Comparison of ENCODE assay signal across 12 cellular contexts in genomic region chr4:38873290-38873949, GRCh38. TPM values are rescaled to one million over a fixed set of nuclear protein-coding genes. Genes with fewer than 3 reads are reported as not detected.
DNase-seq lines count a peak whose midpoint lies in the region; ATAC-seq, FAIRE-seq and TF ChIP-seq lines count a peak whose summit lies in the region.
"Had no signal": no experiment of that assay in that cellular context is flagged by ENCODE, and none has a peak within 500 bp of the region (broad histone marks: within the 10 kb centered on the region; RNA-seq: fewer than 3 reads in every experiment).

No MANE protein-coding gene starts in this region.

- H4K20me1 ChIP-seq in GM12878 (ENCODE audit: control insufficient read depth, insufficient read depth): no peaks in the 10 kb centered on the region

- no peak overlapping the region for H2AFZ ChIP-seq in GM12878 (ENCODE audit: control insufficient read depth, low read depth, low read length)

- H3K27ac ChIP-seq in GM12878 (ENCODE audit: control insufficient read depth, insufficient read depth): no peak overlapping the region

- TF ChIP-seq CTCF in BE2C (IDR thresholded peaks at IDR 0.05; ENCODE audit: low read depth, low read length) (peak; percentile 28), LNCaP clone FGC (IDR thresholded peaks at IDR 0.05; ENCODE audit: control insufficient read depth, extremely low read depth, insufficient read depth) (no peak), GM12878 (IDR thresholded peaks at IDR 0.05 in 2 of 3, conservative IDR thresholded peaks at IDR 0.05 in 1 of 3; ENCODE audit: control insufficient read depth in 2 of 3, extremely low read depth in 1 of 3, insufficient read depth in 1 of 3, low read depth in 3 of 3, low read length in 3 of 3) (no peak), nephron progenitor cell (IDR thresholded peaks at IDR 0.05) (no peak)

- TF ChIP-seq RAD21 in GM12878 (IDR thresholded peaks at IDR 0.05; ENCODE audit: insufficient read depth, low read depth, low read length): peak; percentile 18; the same call in 1 of the 2 replicates

- no peak for FAIRE-seq in GM12878 (lab: Jason Lieb, UNC)
- FAIRE-seq: endothelial cell of umbilical vein had no signal

- H3K36me3 Mint-ChIP-seq in nephron progenitor cell (ENCODE audit: low read depth): peaks cover 46% of the 10 kb centered on the region
- H3K36me3 Mint-ChIP-seq in activated CD4-positive, alpha-beta T cell treated with anti-CD3 and anti-CD28 coated beads, Interleukin-2, amount 10 ng/mL, durations not matched to agents 24 days and 14 days (ENCODE audit: low read depth): no peaks in the 10 kb centered on the region

- intact Hi-C loops in GM12878 (cut with micrococcal nuclease; ENCODE audit: unreplicated experiment): no loop called here
- intact Hi-C loops in activated CD4-positive, alpha-beta T cell treated with anti-CD3 and anti-CD28 coated beads, Interleukin-2, amount 10 ng/mL, durations not matched to agents 24 days and 14 days (cut with micrococcal nuclease): no loop called here

- RAD21 ChIA-PET in GM12878 (lab: Charles Lee; ENCODE audit: unreplicated experiment): interaction anchor here (0.9 to 1.8 kb wide), 5 partner anchors 11 to 114 kb away, joined by 3 to 12 read pairs (median 4); no protein-coding TSS in a partner anchor

- DNase-seq in BE2C (no peak), LNCaP clone FGC (ENCODE audit: low read depth) (peak; percentile 50), GM12878 (ENCODE audit: low read depth, low spot score) (no peak), nephron progenitor cell (no peak), AML-193 (lab: John Stamatoyannopoulos, UW) (no peak), NCI-H446 (lab: John Stamatoyannopoulos, UW) (no peak)
- no peak for DNase-seq in activated CD4-positive, alpha-beta T cell treated with anti-CD3 and anti-CD28 coated beads, Interleukin-2, amount 10 ng/mL, durations not matched to agents 24 days and 14 days
- DNase-seq: activated CD8-positive, alpha-beta memory T cell treated with anti-CD3 and anti-CD28 coated beads, Interleukin-2, amount 50 U/mL, for 4 hours; NCI-H1436 treated with DMSO at 0.1 percent for 48 hours; T-helper 9 cell had no signal

- 49% methylated on average over 5 of the region's 5 CpGs for WGBS in GM12878 (ENCODE audit: insufficient coverage, insufficient replicate concordance, low lambda C conversion rate, missing lambda C conversion rate)

- H3K9me3 ChIP-seq in BE2C (no peaks in the 10 kb centered on the region), GM12878 (replicated peaks; ENCODE audit: control insufficient read depth, insufficient read depth, low read length) (no peaks in the 10 kb centered on the region)

- H3K4me1 Mint-ChIP-seq in nephron progenitor cell: peaks cover 40% of the 10 kb centered on the region
- H3K4me1 Mint-ChIP-seq in activated CD4-positive, alpha-beta T cell treated with anti-CD3 and anti-CD28 coated beads, Interleukin-2, amount 10 ng/mL, durations not matched to agents 24 days and 14 days: peaks cover 7% of the 10 kb centered on the region

- no peak overlapping the region for H3K4me3 Mint-ChIP-seq in nephron progenitor cell
- H3K4me3 Mint-ChIP-seq in activated CD4-positive, alpha-beta T cell treated with anti-CD3 and anti-CD28 coated beads, Interleukin-2, amount 10 ng/mL, durations not matched to agents 24 days and 14 days: no peak overlapping the region

- no peaks in the 10 kb centered on the region for H3K36me3 ChIP-seq in BE2C
- no peaks in the 10 kb centered on the region for H3K36me3 ChIP-seq in GM12878 (ENCODE audit: control insufficient read depth in 2 of 2, insufficient read depth in 2 of 2, low read length in 1 of 2)

- POLR2A ChIA-PET in GM12878 (lab: Charles Lee): interaction anchor here (0.6 to 2.2 kb wide), 5 partner anchors 9 to 156 kb away, joined by 3 to 13 read pairs (median 4); no protein-coding TSS in a partner anchor

- no peaks in the 10 kb centered on the region for H3K79me2 ChIP-seq in GM12878 (ENCODE audit: control insufficient read depth, insufficient read depth, low read length)

- no peaks in the 10 kb centered on the region for H3K4me1 ChIP-seq in BE2C
- H3K4me1 ChIP-seq in GM12878 (ENCODE audit: control insufficient read depth, insufficient read depth, low read length): peaks cover 2% of the 10 kb centered on the region; the same call in 1 of the 2 replicates

- TF ChIP-seq POLR2A in GM12878 (IDR thresholded peaks at IDR 0.05; ENCODE audit: low read depth, low read length): no peak

- H3K9me3 Mint-ChIP-seq in nephron progenitor cell: peaks cover 31% of the 10 kb centered on the region
- H3K9me3 Mint-ChIP-seq in activated CD4-positive, alpha-beta T cell treated with anti-CD3 and anti-CD28 coated beads, Interleukin-2, amount 10 ng/mL, durations not matched to agents 24 days and 14 days: no peaks in the 10 kb centered on the region

- H3K9ac ChIP-seq in GM12878 (ENCODE audit: control insufficient read depth, insufficient read depth, low read length): no peak overlapping the region

- CTCF ChIA-PET in GM12878 (lab: Yijun Ruan, JAX): interaction anchor here (1.4 to 3.8 kb wide), 8 partner anchors 12 to 694 kb away, joined by 4 to 31 read pairs (median 12); no protein-coding TSS in a partner anchor

- SMC1A ChIA-PET in GM12878 (lab: Charles Lee; ENCODE audit: uncharacterized antibody, unreplicated experiment): interaction anchor here (0.9 to 6.4 kb wide), 7 partner anchors 12 to 114 kb away, joined by 3 to 54 read pairs (median 5); no protein-coding TSS in a partner anchor

- in situ Hi-C loops in GM12878 (cut with MboI): loop anchor here (25.0 kb wide), 1 partner anchor 561 kb away; no protein-coding TSS in a partner anchor

- H3K27me3 ChIP-seq in BE2C (no peaks in the 10 kb centered on the region), GM12878 (replicated peaks in 1 of 2; ENCODE audit: control insufficient read depth in 2 of 2, insufficient read depth in 2 of 2, low read length in 1 of 2) (no peaks in the 10 kb centered on the region)

- H3K4me2 ChIP-seq in GM12878 (ENCODE audit: control insufficient read depth, insufficient read depth): no peak overlapping the region

- BruUV-seq in GM12878 (replicated peaks; lab: Mats Ljungman, UMichigan): no TSS peak

- ATAC-seq in GM12878: peak; percentile 60
- no peak for ATAC-seq in GM19395 (IDR thresholded peaks at IDR 0.05; ENCODE audit: unreplicated experiment)

- peak overlapping the region; percentile 63 for H3K27ac Mint-ChIP-seq in nephron progenitor cell
- H3K27ac Mint-ChIP-seq in activated CD4-positive, alpha-beta T cell treated with anti-CD3 and anti-CD28 coated beads, Interleukin-2, amount 10 ng/mL, durations not matched to agents 24 days and 14 days: no peak overlapping the region

- no peak overlapping the region for H3K4me3 ChIP-seq in BE2C (ENCODE audit: low read depth, low read length)
- 0 out of 2 replicates have a peak overlapping the region, but pooled peaks have one; percentile 30 for H3K4me3 ChIP-seq in LNCaP clone FGC (ENCODE audit: low read depth, low read length)
- H3K4me3 ChIP-seq in GM12878: no peak overlapping the region

- H3K27me3 Mint-ChIP-seq in nephron progenitor cell (ENCODE audit: low read depth, poor library complexity): peaks cover 3% of the 10 kb centered on the region
- peaks cover 28% of the 10 kb centered on the region for H3K27me3 Mint-ChIP-seq in activated CD4-positive, alpha-beta T cell treated with anti-CD3 and anti-CD28 coated beads, Interleukin-2, amount 10 ng/mL, durations not matched to agents 24 days and 14 days

- TF ChIP-seq EP300 in GM12878 (IDR thresholded peaks at IDR 0.05; ENCODE audit: borderline replicate concordance in 1 of 2, control insufficient read depth in 1 of 2, low read depth in 2 of 2, low read length in 2 of 2): no peak

RNA-seq across cellular contexts. Expression of gene FAM114A1, which starts 5.8 kb away (rescaled TPM):
- polyA plus RNA-seq in BE2C (2012; ENCODE audit: insufficient read depth, insufficient read length, low read depth): not detected
- total RNA-seq in GM12878 (2013; cell fraction: nucleolus; rRNA removed): 34.8 and 41.1 TPM in 2 replicates
- total RNA-seq in GM12878 (2014; rRNA removed) (4.0 and 4.1 TPM in 2 replicates), GM12878 (2014; rRNA removed; fragmentation: Illumina TruSeq; extraction: Trizol) (3.4 and 5.0 TPM in 2 replicates), GM12878 (2021) (5.0 and 5.4 TPM in 2 replicates)
- 2.2 TPM for polyA plus RNA-seq in GM12878 (2011; ENCODE audit: low read depth)
- polyA plus RNA-seq in GM12878 (2011; rRNA removed) (3.4 and 4.0 TPM in 2 replicates), GM12878 (2014; fragmentation: Illumina TruSeq; extraction: Trizol) (4.6 and 6.0 TPM in 2 replicates), GM12878 (2014; fragmentation: Nextera tagmentation; extraction: Ambion mirVana) (1 to 10 TPM; 1.3 to 1.9 TPM), GM12878 (2014; rRNA removed) (4.3 and 6.2 TPM in 2 replicates), GM12878 (2016; fragmentation: Nextera tagmentation; extraction: Ambion mirVana) (1 to 10 TPM; 2.5 to 3.8 TPM)
- 3.0 and 3.8 TPM in 2 replicates for polyA plus RNA-seq in GM12878 (2011; cell fraction: cytosol; rRNA removed)
- 3.3 and 4.2 TPM in 2 replicates for polyA plus RNA-seq in GM12878 (2011; cell fraction: nucleus; rRNA removed)
- polyA plus RNA-seq in GM12878 (2012): 4.6 and 5.2 TPM in 2 replicates
- 2.0 and 3.6 TPM in 2 replicates for polyA minus RNA-seq in GM12878 (2011; rRNA and poly(A)+ RNA removed)
- polyA minus RNA-seq in GM12878 (2011; cell fraction: cytosol; rRNA and poly(A)+ RNA removed): 0.52 and 0.67 TPM in 2 replicates
- polyA minus RNA-seq in GM12878 (2011; cell fraction: nucleus; rRNA and poly(A)+ RNA removed): 1.9 and 2.3 TPM in 2 replicates
- total RNA-seq in activated CD4-positive, alpha-beta T cell treated with anti-CD3 and anti-CD28 coated beads, Interleukin-2, amount 10 ng/mL, durations not matched to agents 24 days and 14 days: 0.23 and 0.66 TPM in 2 replicates

RNA-seq across cellular contexts. Expression of gene TLR6, which starts 16.8 kb away (rescaled TPM):
- polyA plus RNA-seq in BE2C (2012; ENCODE audit: insufficient read depth, insufficient read length, low read depth): not detected
- total RNA-seq in GM12878 (2013; cell fraction: nucleolus; rRNA removed): 174 and 189 TPM in 2 replicates
- 15.4 and 18.1 TPM in 2 replicates for total RNA-seq in GM12878 (2014; rRNA removed)
- total RNA-seq in GM12878 (2014; rRNA removed; fragmentation: Illumina TruSeq; extraction: Trizol): 18.0 and 18.1 TPM in 2 replicates
- total RNA-seq in GM12878 (2021): 19.1 and 22.4 TPM in 2 replicates
- 11.6 TPM for polyA plus RNA-seq in GM12878 (2011; ENCODE audit: low read depth)
- polyA plus RNA-seq in GM12878 (2011; rRNA removed): 49.4 and 72.4 TPM in 2 replicates
- polyA plus RNA-seq in GM12878 (2011; cell fraction: cytosol; rRNA removed): 13.1 and 18.0 TPM in 2 replicates
- 21.4 and 25.3 TPM in 2 replicates for polyA plus RNA-seq in GM12878 (2011; cell fraction: nucleus; rRNA removed)
- 11.8 and 14.3 TPM in 2 replicates for polyA plus RNA-seq in GM12878 (2012)
- 15.9 and 22.4 TPM in 2 replicates for polyA plus RNA-seq in GM12878 (2014; fragmentation: Illumina TruSeq; extraction: Trizol)
- 1 to 10 TPM; 1.1 to 1.5 TPM for polyA plus RNA-seq in GM12878 (2014; fragmentation: Nextera tagmentation; extraction: Ambion mirVana)
- polyA plus RNA-seq in GM12878 (2014; rRNA removed): 8.3 and 9.6 TPM in 2 replicates
- polyA plus RNA-seq in GM12878 (2016; fragmentation: Nextera tagmentation; extraction: Ambion mirVana): 1 to 10 TPM; 2.3 to 2.9 TPM
- 61.3 and 91.4 TPM in 2 replicates for polyA minus RNA-seq in GM12878 (2011; rRNA and poly(A)+ RNA removed)
- polyA minus RNA-seq in GM12878 (2011; cell fraction: cytosol; rRNA and poly(A)+ RNA removed): 25.1 and 28.5 TPM in 2 replicates
- 28.3 and 34.2 TPM in 2 replicates for polyA minus RNA-seq in GM12878 (2011; cell fraction: nucleus; rRNA and poly(A)+ RNA removed)
- 0.88 and 1.1 TPM in 2 replicates for total RNA-seq in activated CD4-positive, alpha-beta T cell treated with anti-CD3 and anti-CD28 coated beads, Interleukin-2, amount 10 ng/mL, durations not matched to agents 24 days and 14 days
